Comparison of ENCODE assay signal across 13 cellular contexts in the genomic region with DNA sequence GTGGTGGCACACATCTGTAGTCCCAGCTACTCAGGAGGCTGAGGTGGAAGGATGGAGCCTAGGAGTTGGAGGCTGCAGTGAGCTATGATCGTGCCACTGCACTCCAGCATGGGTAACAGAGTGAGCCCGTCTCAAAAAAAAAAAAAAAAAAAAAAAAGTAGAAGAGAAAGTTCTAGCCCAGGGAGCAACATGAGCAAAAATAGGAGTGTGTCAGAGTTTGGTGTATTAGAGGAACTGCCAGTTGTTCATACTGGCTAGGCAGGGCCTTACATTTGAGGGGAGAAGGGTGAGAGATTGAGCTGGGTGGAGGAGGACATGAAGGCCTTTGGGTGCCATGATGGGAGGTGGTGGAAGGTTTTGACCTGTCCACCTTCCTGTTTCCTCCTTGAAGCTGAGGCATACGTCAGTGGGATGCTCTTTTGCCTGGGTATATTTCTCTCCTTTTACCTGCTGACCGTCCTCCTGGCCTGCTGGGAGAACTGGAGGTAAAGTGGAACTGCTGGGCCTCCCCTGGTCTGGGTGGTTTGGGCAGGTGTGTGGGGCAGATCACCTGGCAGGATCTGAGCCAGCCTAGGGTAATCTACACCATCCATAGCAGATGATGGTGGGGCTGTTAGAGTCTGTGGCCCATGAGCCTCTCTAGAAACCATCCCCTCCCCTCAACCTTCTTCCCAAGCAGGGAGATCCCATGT. TPM values are rescaled to one million over a fixed set of nuclear protein-coding genes. Genes with fewer than 3 reads are reported as not detected.
DNase-seq lines count a peak whose midpoint lies in the region; TF ChIP-seq lines count a peak whose summit lies in the region.
"Had no signal": no experiment of that assay in that cellular context is flagged by ENCODE, and none has a peak within 500 bp of the region (broad histone marks: within the 10 kb centered on the region; RNA-seq: fewer than 3 reads in every experiment).

No MANE protein-coding gene starts in this region.

- DNase-seq in activated effector memory CD4-positive, alpha-beta T cell treated with anti-CD3 and anti-CD28 coated beads, Interleukin-2, amount 50 U/mL, for 16 hours: peak; percentile 17
- DNase-seq in activated effector memory CD4-positive, alpha-beta T cell treated with Interleukin-2 at 50 U/mL for 16 hours: no peak
- DNase-seq in NOMO-1 treated with dmso at 0.1 percent for 144 hours (lab: John Stamatoyannopoulos, UW; ENCODE audit: unreplicated experiment) (peak; percentile 67), endothelial cell (ENCODE audit: low spot score) (no peak), substantia nigra (lab: John Stamatoyannopoulos, UW) (no peak), NCI-H524 treated with DMSO at 0.1 percent for 48 hours (lab: John Stamatoyannopoulos, UW) (no peak), HK-2 (ENCODE audit: unreplicated experiment) (no peak), activated gamma-delta T cell treated with Interleukin-2 at 50 U/mL for 16 hours (no peak)
- DNase-seq: HCEC 1CT; NCI-H226; stimulated activated CD4-positive, alpha-beta T cell treated with anti-CD3 and anti-CD28 coated beads, Interleukin-15, amount 100 ng/mL, for 24 hours had no signal

- H3K4me3 Mint-ChIP-seq in endothelial cell (ENCODE audit: unreplicated experiment): peak overlapping the region; percentile 67

- H3K27ac Mint-ChIP-seq in endothelial cell (ENCODE audit: unreplicated experiment): no peak overlapping the region

- no peak for TF ChIP-seq CTCF in endothelial cell (IDR thresholded peaks at IDR 0.05; ENCODE audit: unreplicated experiment)

- H3K27me3 Mint-ChIP-seq in endothelial cell (ENCODE audit: unreplicated experiment): peaks cover 12% of the 10 kb centered on the region

- H3K4me1 Mint-ChIP-seq in endothelial cell (ENCODE audit: unreplicated experiment): peaks cover 11% of the 10 kb centered on the region

- H3K9me3 Mint-ChIP-seq in endothelial cell (ENCODE audit: unreplicated experiment): no peaks in the 10 kb centered on the region

- H3K27ac ChIP-seq in substantia nigra (ENCODE audit: low read depth, low read length, poor library complexity, severe bottlenecking): peak overlapping the region; percentile 10
- H3K27ac ChIP-seq: epithelial cell of prostate, SK-N-MC had no signal

- peaks cover 28% of the 10 kb centered on the region for H3K36me3 Mint-ChIP-seq in endothelial cell (ENCODE audit: low read depth, unreplicated experiment)

RNA-seq across cellular contexts. Expression of a gene that starts 7.3 kb away (rescaled TPM):
- 41.3 TPM for total RNA-seq in endothelial cell (ENCODE audit: unreplicated experiment)

RNA-seq across cellular contexts. Expression of a gene that starts 13.3 kb away (rescaled TPM):
- total RNA-seq in endothelial cell (ENCODE audit: unreplicated experiment): 25.4 TPM

RNA-seq across cellular contexts. Expression of a gene that starts 41.8 kb away (rescaled TPM):
- 87.4 TPM for total RNA-seq in endothelial cell (ENCODE audit: unreplicated experiment)

RNA-seq across cellular contexts. Expression of a gene that starts 46.0 kb away (rescaled TPM):
- 93.6 TPM for total RNA-seq in endothelial cell (ENCODE audit: unreplicated experiment)

RNA-seq across cellular contexts. Expression of a gene that starts 46.6 kb away (rescaled TPM):
- 37.1 TPM for total RNA-seq in endothelial cell (ENCODE audit: unreplicated experiment)

Comparison
In these comparisons a context has a peak if more than half of its experiments do, and no peak if none do; other contexts are left out.
1. DNase-seq: peak in activated effector memory CD4-positive, alpha-beta T cell treated with anti-CD3 and anti-CD28 coated beads, Interleukin-2, amount 50 U/mL, for 16 hours (single experiment) and NOMO-1 treated with dmso at 0.1 percent for 144 hours (single experiment); none in activated effector memory CD4-positive, alpha-beta T cell treated with Interleukin-2 at 50 U/mL for 16 hours (single experiment), endothelial cell (single experiment), substantia nigra (0 of 49), NCI-H524 treated with DMSO at 0.1 percent for 48 hours (single experiment), HK-2 (single experiment) and activated gamma-delta T cell treated with Interleukin-2 at 50 U/mL for 16 hours (single experiment).